In the genomic region with DNA sequence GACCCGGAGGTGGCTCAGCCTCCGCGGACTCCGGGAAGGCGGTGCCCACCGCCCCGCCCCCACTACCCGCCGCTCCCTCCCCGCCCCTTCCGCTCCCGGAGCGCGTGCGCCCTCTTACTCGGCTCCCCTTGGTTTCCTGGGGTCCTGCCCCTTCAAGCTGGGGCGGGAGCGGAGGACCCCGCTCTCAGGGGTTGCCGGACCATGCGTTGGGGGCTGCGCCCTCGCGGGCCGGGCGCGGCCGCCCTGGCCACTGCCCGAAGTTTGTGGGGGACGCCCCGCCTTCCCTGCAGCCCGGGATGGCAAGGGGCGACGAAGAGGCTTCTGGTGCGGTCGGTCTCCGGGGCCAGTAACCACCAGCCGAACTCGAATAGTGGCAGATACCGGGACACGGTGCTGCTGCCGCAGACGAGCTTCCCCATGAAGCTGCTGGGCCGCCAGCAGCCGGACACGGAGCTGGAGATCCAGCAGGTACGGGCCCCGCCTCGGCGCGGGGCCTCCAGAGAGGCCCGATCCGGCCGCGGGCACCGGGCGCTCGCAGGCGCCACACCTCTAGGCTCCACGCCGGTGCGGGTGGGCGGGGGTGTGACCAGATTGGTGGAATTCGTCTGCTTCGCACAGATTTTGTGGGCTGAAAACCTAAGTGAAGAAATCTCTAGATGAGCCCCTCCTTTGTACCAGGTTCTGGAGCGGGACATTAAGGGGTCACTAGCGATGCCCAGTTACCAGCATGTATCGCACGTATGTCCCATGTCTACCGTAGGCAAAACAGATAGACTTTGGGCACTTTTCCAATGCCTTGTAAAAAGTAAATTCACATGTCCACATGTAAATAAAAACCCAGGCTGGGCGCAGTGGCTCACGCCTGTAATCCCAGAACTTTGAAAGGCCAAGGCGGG, we compare ENCODE assay signal across 1 cellular context.
TF ChIP-seq lines count a peak whose summit lies in the region.

Gene IARS2, plus strand, starts transcription at position 117 of the 896 bp plus-strand sequence. Its CDS starts 85 bp downstream, at position 202.

TF ChIP-seq in K562, 482 proteins besides CTCF, POLR2A, EP300 and RAD21 (continued from another document and continues in another):
- TF ChIP-seq, protein P1, sequence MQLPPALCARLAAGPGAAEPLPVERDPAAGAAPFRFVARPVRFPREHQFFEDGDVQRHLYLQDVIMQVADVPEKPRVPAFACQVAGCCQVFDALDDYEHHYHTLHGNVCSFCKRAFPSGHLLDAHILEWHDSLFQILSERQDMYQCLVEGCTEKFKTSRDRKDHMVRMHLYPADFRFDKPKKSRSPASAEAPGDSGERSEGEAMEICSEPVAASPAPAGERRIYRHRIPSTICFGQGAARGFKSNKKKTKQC (CRISPR knock-in tag; IDR thresholded peaks at IDR 0.05): peak; percentile 37; the same call in 1 of the 2 replicates
- TF ChIP-seq SNRNP70 (optimal IDR thresholded peaks at IDR 0.05; ENCODE audit: low read depth, low read length) (no peak), HNRNPK (IDR thresholded peaks at IDR 0.05; ENCODE audit: low read depth, low read length, poor library complexity, severe bottlenecking) (no peak), POLR3G (IDR thresholded peaks at IDR 0.05; ENCODE audit: extremely low read depth, insufficient read length, insufficient replicate concordance) (no peak), CREB1 (IDR thresholded peaks at IDR 0.05) (no peak), CREB1 (CRISPR knock-in tag; IDR thresholded peaks at IDR 0.05) (no peak), HDAC1 (IDR thresholded peaks at IDR 0.05) (peak in 1 of 2 experiments; percentile 97; a peak in 2 of 4 replicates), HES1 (IDR thresholded peaks at IDR 0.05; ENCODE audit: low read depth) (no peak), ZFX (CRISPR knock-in tag; IDR thresholded peaks at IDR 0.05) (peak; percentile 92), YBX1 (IDR thresholded peaks at IDR 0.05) (no peak), PTTG1 (tag; IDR thresholded peaks at IDR 0.05; ENCODE audit: low read depth) (no peak), HMG20B (CRISPR knock-in tag; IDR thresholded peaks at IDR 0.05) (no peak), PHTF2 (CRISPR knock-in tag; IDR thresholded peaks at IDR 0.05) (no peak), ZNF589 (CRISPR knock-in tag; IDR thresholded peaks at IDR 0.05; ENCODE audit: low read depth) (no peak), ZC3H8 (IDR thresholded peaks at IDR 0.05) (no peak), ARID2 (IDR thresholded peaks at IDR 0.05) (no peak), SETDB1 (IDR thresholded peaks at IDR 0.05; ENCODE audit: low read length) (no peak), THRB (CRISPR knock-in tag; conservative IDR thresholded peaks at IDR 0.05) (no peak), HNRNPH1 (optimal IDR thresholded peaks at IDR 0.05; ENCODE audit: low read depth, low read length) (no peak), TCF15 (CRISPR knock-in tag; IDR thresholded peaks at IDR 0.05) (no peak), ZNF232 (CRISPR knock-in tag; IDR thresholded peaks at IDR 0.05) (0 out of 2 replicates have a peak, but pooled peaks have one; percentile 27), TAL1 (IDR thresholded peaks at IDR 0.05) (0 out of 2 replicates have a peak, but pooled peaks have one; percentile 9), IRF2 (CRISPR knock-in tag; IDR thresholded peaks at IDR 0.05) (no peak), PHB (CRISPR knock-in tag; IDR thresholded peaks at IDR 0.05) (no peak), ETS1 (conservative IDR thresholded peaks at IDR 0.05; ENCODE audit: control insufficient read depth, low read depth, low read length) (peak; percentile 68; the same call in 1 of the 2 replicates), CBX5 (IDR thresholded peaks at IDR 0.05; ENCODE audit: borderline replicate concordance, low read depth) (no peak), NCOR1 (IDR thresholded peaks at IDR 0.05) (no peak), ZNF609 (CRISPR knock-in tag; IDR thresholded peaks at IDR 0.05; ENCODE audit: borderline replicate concordance) (no peak), RBM22 (IDR thresholded peaks at IDR 0.05; ENCODE audit: low read depth, low read length, poor library complexity, severe bottlenecking) (peak; percentile 23), ZNF507 (tag; conservative IDR thresholded peaks at IDR 0.05) (no peak), MTA2 (IDR thresholded peaks at IDR 0.05; ENCODE audit: low read depth) (no peak), GABPB2 (CRISPR knock-in tag; conservative IDR thresholded peaks at IDR 0.05) (no peak), GATAD2A (IDR thresholded peaks at IDR 0.05) (peak; percentile 88; the same call in 1 of the 2 replicates), MEF2A (IDR thresholded peaks at IDR 0.05; ENCODE audit: control insufficient read depth, low read depth, low read length) (no peak), OTX1 (CRISPR knock-in tag; IDR thresholded peaks at IDR 0.05) (no peak)
- TF ChIP-seq, protein P2, sequence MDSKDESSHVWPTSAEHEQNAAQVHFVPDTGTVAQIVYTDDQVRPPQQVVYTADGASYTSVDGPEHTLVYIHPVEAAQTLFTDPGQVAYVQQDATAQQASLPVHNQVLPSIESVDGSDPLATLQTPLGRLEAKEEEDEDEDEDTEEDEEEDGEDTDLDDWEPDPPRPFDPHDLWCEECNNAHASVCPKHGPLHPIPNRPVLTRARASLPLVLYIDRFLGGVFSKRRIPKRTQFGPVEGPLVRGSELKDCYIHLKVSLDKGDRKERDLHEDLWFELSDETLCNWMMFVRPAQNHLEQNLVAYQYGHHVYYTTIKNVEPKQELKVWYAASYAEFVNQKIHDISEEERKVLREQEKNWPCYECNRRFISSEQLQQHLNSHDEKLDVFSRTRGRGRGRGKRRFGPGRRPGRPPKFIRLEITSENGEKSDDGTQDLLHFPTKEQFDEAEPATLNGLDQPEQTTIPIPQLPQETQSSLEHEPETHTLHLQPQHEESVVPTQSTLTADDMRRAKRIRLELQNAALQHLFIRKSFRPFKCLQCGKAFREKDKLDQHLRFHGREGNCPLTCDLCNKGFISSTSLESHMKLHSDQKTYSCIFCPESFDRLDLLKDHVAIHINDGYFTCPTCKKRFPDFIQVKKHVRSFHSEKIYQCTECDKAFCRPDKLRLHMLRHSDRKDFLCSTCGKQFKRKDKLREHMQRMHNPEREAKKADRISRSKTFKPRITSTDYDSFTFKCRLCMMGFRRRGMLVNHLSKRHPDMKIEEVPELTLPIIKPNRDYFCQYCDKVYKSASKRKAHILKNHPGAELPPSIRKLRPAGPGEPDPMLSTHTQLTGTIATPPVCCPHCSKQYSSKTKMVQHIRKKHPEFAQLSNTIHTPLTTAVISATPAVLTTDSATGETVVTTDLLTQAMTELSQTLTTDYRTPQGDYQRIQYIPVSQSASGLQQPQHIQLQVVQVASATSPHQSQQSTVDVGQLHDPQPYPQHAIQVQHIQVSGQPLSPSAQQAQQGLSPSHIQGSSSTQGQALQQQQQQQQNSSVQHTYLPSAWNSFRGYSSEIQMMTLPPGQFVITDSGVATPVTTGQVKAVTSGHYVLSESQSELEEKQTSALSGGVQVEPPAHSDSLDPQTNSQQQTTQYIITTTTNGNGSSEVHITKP (IDR thresholded peaks at IDR 0.05; ENCODE audit: partially characterized antibody): no peak
- TF ChIP-seq, protein P3, sequence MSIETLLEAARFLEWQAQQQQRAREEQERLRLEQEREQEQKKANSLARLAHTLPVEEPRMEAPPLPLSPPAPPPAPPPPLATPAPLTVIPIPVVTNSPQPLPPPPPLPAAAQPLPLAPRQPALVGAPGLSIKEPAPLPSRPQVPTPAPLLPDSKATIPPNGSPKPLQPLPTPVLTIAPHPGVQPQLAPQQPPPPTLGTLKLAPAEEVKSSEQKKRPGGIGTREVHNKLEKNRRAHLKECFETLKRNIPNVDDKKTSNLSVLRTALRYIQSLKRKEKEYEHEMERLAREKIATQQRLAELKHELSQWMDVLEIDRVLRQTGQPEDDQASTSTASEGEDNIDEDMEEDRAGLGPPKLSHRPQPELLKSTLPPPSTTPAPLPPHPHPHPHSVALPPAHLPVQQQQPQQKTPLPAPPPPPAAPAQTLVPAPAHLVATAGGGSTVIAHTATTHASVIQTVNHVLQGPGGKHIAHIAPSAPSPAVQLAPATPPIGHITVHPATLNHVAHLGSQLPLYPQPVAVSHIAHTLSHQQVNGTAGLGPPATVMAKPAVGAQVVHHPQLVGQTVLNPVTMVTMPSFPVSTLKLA (conservative IDR thresholded peaks at IDR 0.05): peak; percentile 72 to 90
- TF ChIP-seq, protein P4, sequence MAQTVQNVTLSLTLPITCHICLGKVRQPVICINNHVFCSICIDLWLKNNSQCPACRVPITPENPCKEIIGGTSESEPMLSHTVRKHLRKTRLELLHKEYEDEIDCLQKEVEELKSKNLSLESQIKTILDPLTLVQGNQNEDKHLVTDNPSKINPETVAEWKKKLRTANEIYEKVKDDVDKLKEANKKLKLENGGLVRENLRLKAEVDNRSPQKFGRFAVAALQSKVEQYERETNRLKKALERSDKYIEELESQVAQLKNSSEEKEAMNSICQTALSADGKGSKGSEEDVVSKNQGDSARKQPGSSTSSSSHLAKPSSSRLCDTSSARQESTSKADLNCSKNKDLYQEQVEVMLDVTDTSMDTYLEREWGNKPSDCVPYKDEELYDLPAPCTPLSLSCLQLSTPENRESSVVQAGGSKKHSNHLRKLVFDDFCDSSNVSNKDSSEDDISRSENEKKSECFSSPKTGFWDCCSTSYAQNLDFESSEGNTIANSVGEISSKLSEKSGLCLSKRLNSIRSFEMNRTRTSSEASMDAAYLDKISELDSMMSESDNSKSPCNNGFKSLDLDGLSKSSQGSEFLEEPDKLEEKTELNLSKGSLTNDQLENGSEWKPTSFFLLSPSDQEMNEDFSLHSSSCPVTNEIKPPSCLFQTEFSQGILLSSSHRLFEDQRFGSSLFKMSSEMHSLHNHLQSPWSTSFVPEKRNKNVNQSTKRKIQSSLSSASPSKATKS (CRISPR knock-in tag; IDR thresholded peaks at IDR 0.05): no peak
